8 cellular contexts compared by ENCODE assay signal in genomic region chr17:75412455-75413317, GRCh38. TPM values are rescaled to one million over a fixed set of nuclear protein-coding genes. Genes with fewer than 3 reads are reported as not detected.
DNase-seq lines count a peak whose midpoint lies in the region; ATAC-seq and TF ChIP-seq lines count a peak whose summit lies in the region.

No MANE protein-coding gene starts in this region.

- no peaks in the 10 kb centered on the region for H3F3A ChIP-seq in MM.1S (ENCODE audit: insufficient read depth, low read length)

- H3K4me3 Mint-ChIP-seq in osteocyte (ENCODE audit: unreplicated experiment) = peak overlapping the region; percentile 60
- peak overlapping the region; percentile 71 for H3K4me3 Mint-ChIP-seq in type B pancreatic cell

- H3K27ac ChIP-seq in MM.1S (ENCODE audit: low read length) = no peak overlapping the region

- no peak for DNase-seq in Right ventricle myocardium inferior (ENCODE audit: missing footprints)
- DNase-seq in cardiac septum (ENCODE audit: low spot score) = no peak
- peak; percentile 78 for DNase-seq in MM.1S
- DNase-seq in SHP77 (lab: John Stamatoyannopoulos, UW) = peak; percentile 77 to 81
- DNase-seq in activated effector memory CD4-positive, alpha-beta T cell treated with anti-CD3 and anti-CD28 coated beads, Interleukin-2, amount 50 U/mL, for 16 hours = peak; percentile 86
- DNase-seq in germinal center (ENCODE audit: low spot score) = peak; percentile 79
- DNase-seq in osteocyte (ENCODE audit: extremely low spot score, unreplicated experiment) = no peak
- no peak for DNase-seq in type B pancreatic cell (ENCODE audit: extremely low spot score, unreplicated experiment)

- H3K27ac Mint-ChIP-seq in osteocyte (ENCODE audit: unreplicated experiment) = no peak overlapping the region
- no peak overlapping the region for H3K27ac Mint-ChIP-seq in type B pancreatic cell

- H3K4me1 Mint-ChIP-seq in osteocyte (ENCODE audit: unreplicated experiment) (peaks cover 9% of the 10 kb centered on the region), type B pancreatic cell (ENCODE audit: unreplicated experiment) (peaks cover 5% of the 10 kb centered on the region)

- no peaks in the 10 kb centered on the region for H3K9me3 Mint-ChIP-seq in osteocyte (ENCODE audit: unreplicated experiment)
- no peaks in the 10 kb centered on the region for H3K9me3 Mint-ChIP-seq in type B pancreatic cell

- intact Hi-C loops in Right ventricle myocardium inferior (cut with DNase I) (loop anchor here (2.0 kb wide), 1 partner anchor 90 kb away; no protein-coding TSS in a partner anchor), cardiac septum (cut with DNase I) (loop anchor here (5.0 kb wide), 1 partner anchor 140 kb away; the partner anchor contains the start of gene MIF4GD)

- H3K4me2 ChIP-seq in MM.1S (ENCODE audit: low read depth, low read length) = peak overlapping the region; percentile 44; the same call in 1 of the 2 replicates

- no peaks in the 10 kb centered on the region for H4K20me1 ChIP-seq in MM.1S (ENCODE audit: insufficient read depth, low read length)

- no peaks in the 10 kb centered on the region for H3K79me2 ChIP-seq in MM.1S (ENCODE audit: low read length)

- no peaks in the 10 kb centered on the region for H3K36me3 ChIP-seq in MM.1S (replicated peaks; ENCODE audit: insufficient read depth, low read length)

- no peak overlapping the region for H3K9ac ChIP-seq in MM.1S (ENCODE audit: low read length)

- H3K27me3 ChIP-seq in MM.1S (replicated peaks; ENCODE audit: insufficient read depth, low read length) = peaks cover 4% of the 10 kb centered on the region; the same call in 1 of the 2 replicates

- H2AFZ ChIP-seq in MM.1S (ENCODE audit: low read length) = peak overlapping the region; percentile 41; the same call in 1 of the 2 replicates

- H3K4me3 ChIP-seq in MM.1S (ENCODE audit: low read length) = no peak overlapping the region

- H3K9me2 ChIP-seq in MM.1S (replicated peaks; ENCODE audit: insufficient read depth, low read length) = no peaks in the 10 kb centered on the region

- ATAC-seq in Right ventricle myocardium inferior = peak; percentile 42

- no peaks in the 10 kb centered on the region for H3K9me3 ChIP-seq in MM.1S (replicated peaks; ENCODE audit: insufficient read depth, low read length)

- TF ChIP-seq CTCF in MM.1S (IDR thresholded peaks at IDR 0.05; ENCODE audit: low read length) (peak; percentile 81), osteocyte (IDR thresholded peaks at IDR 0.05) (peak; percentile 81), type B pancreatic cell (conservative IDR thresholded peaks at IDR 0.05) (peak; percentile 88)

- 0 out of 2 replicates have a peak, but pooled peaks cover 5% of the 10 kb centered on the region for H3K4me1 ChIP-seq in MM.1S (ENCODE audit: low read length)

- H3K27me3 Mint-ChIP-seq in osteocyte (ENCODE audit: unreplicated experiment) = peaks cover 34% of the 10 kb centered on the region
- peaks cover 39% of the 10 kb centered on the region for H3K27me3 Mint-ChIP-seq in type B pancreatic cell

- no peaks in the 10 kb centered on the region for H3K36me3 Mint-ChIP-seq in osteocyte (ENCODE audit: unreplicated experiment)
- H3K36me3 Mint-ChIP-seq in type B pancreatic cell = no peaks in the 10 kb centered on the region

RNA-seq across cellular contexts. Expression of gene GRB2, which starts 7.2 kb away (rescaled TPM):
- 59.0 TPM for total RNA-seq in Right ventricle myocardium inferior
- 57.1 TPM for total RNA-seq in cardiac septum
- 59.1 and 61.8 TPM in 2 replicates for total RNA-seq in osteocyte
- 65.3 and 76.0 TPM in 2 replicates for total RNA-seq in type B pancreatic cell (ENCODE audit: low replicate concordance)

RNA-seq across cellular contexts. Expression of gene TMEM94, which starts 43.7 kb away (rescaled TPM):
- total RNA-seq in Right ventricle myocardium inferior (50.3 TPM), cardiac septum (56.6 TPM), osteocyte (71.2 and 78.4 TPM in 2 replicates), type B pancreatic cell (ENCODE audit: low replicate concordance) (86.5 and 112 TPM in 2 replicates)

Comparison
In these comparisons a context has a peak if more than half of its experiments do, and no peak if none do; other contexts are left out.
1. DNase-seq: peak in MM.1S (single experiment), SHP77 (2 of 2), activated effector memory CD4-positive, alpha-beta T cell treated with anti-CD3 and anti-CD28 coated beads, Interleukin-2, amount 50 U/mL, for 16 hours (single experiment) and germinal center (single experiment); none in Right ventricle myocardium inferior (single experiment), cardiac septum (single experiment), osteocyte (single experiment) and type B pancreatic cell (single experiment).
2. Peak in every context shown above with its lines, with median percentiles within 50 percentile points of each other: CTCF ChIP-seq.